ENCODE assay signal across 8 cellular contexts in genomic region chr6:151325075-151326050, GRCh38.
DNase-seq lines count a peak whose midpoint lies in the region; ATAC-seq and TF ChIP-seq lines count a peak whose summit lies in the region.

No MANE protein-coding gene starts in this region.

- no peaks in the 10 kb centered on the region for H3K27me3 ChIP-seq in SJSA1 (replicated peaks)
- H3K27me3 ChIP-seq in iPS-20b (ENCODE audit: insufficient read depth, low read length): peaks cover 14% of the 10 kb centered on the region

- no peaks in the 10 kb centered on the region for H3K9me3 ChIP-seq in SJSA1 (replicated peaks)
- H3K9me3 ChIP-seq in iPS-20b (ENCODE audit: insufficient read depth, low read depth, low read length): no peaks in the 10 kb centered on the region

- intact Hi-C loops in MCF 10A (cut with micrococcal nuclease): no loop called here

- ATAC-seq in GM19455 (IDR thresholded peaks at IDR 0.05; ENCODE audit: unreplicated experiment): no peak
- ATAC-seq in GM18858 (IDR thresholded peaks at IDR 0.05; ENCODE audit: unreplicated experiment): no peak

- H3K9me3 Mint-ChIP-seq in MCF 10A (ENCODE audit: unreplicated experiment): no peaks in the 10 kb centered on the region

- H3K27me3 Mint-ChIP-seq in MCF 10A (ENCODE audit: insufficient read depth, unreplicated experiment): no peaks in the 10 kb centered on the region

- no peak overlapping the region for H3K27ac Mint-ChIP-seq in MCF 10A (ENCODE audit: low read depth, unreplicated experiment)

- CTCF ChIA-PET in MCF 10A (lab: Yijun Ruan, JAX): interaction anchor here (0.5 to 8.0 kb wide), 47 partner anchors 9 to 1366 kb away, joined by 3 to 293 read pairs (median 5); no protein-coding TSS in a partner anchor

- POLR2A ChIA-PET in MCF 10A (lab: Yijun Ruan, JAX): interaction anchor here (0.5 to 2.6 kb wide), 16 partner anchors 9 to 435 kb away, joined by 3 to 27 read pairs (median 4); no protein-coding TSS in a partner anchor

- peaks cover 20% of the 10 kb centered on the region for H3K4me1 Mint-ChIP-seq in MCF 10A (ENCODE audit: insufficient read depth, unreplicated experiment)

- peak overlapping the region; percentile 66; the same call in 1 of the 2 replicates for H3K9ac ChIP-seq in iPS-20b (ENCODE audit: low read depth, low read length)

- peak overlapping the region; percentile 51 for H3K4me3 Mint-ChIP-seq in MCF 10A (ENCODE audit: unreplicated experiment)

- DNase-seq in activated effector memory CD4-positive, alpha-beta T cell treated with anti-CD3 and anti-CD28 coated beads, Interleukin-2, amount 50 U/mL, for 16 hours: peak; percentile 64
- no peak for DNase-seq in activated effector memory CD4-positive, alpha-beta T cell treated with Interleukin-2 at 50 U/mL for 16 hours
- DNase-seq in SJSA1 (ENCODE audit: low read depth in 1 of 2, low spot score in 2 of 2): peak; percentile 24 to 58
- DNase-seq in MCF 10A (ENCODE audit: unreplicated experiment): peak; percentile 60

- BruUV-seq in MCF 10A (replicated peaks; lab: Mats Ljungman, UMichigan): no TSS peak

- no peak for TF ChIP-seq CTCF in MCF 10A (IDR thresholded peaks at IDR 0.05; ENCODE audit: unreplicated experiment)

- H3K36me3 ChIP-seq in SJSA1: no peaks in the 10 kb centered on the region
- no peaks in the 10 kb centered on the region for H3K36me3 ChIP-seq in iPS-20b (ENCODE audit: insufficient read depth, low read depth, low read length)

- peak overlapping the region; percentile 32 for H3K4me3 ChIP-seq in SJSA1
- H3K4me3 ChIP-seq in iPS-20b (ENCODE audit: low read length): peak overlapping the region; percentile 76
- peak overlapping the region; percentile 23 to 46 (median 36) for H3K4me3 ChIP-seq in skin epidermis

- no peaks in the 10 kb centered on the region for H3K36me3 Mint-ChIP-seq in MCF 10A (ENCODE audit: insufficient read depth, unreplicated experiment)

- H3K4me1 ChIP-seq in SJSA1 (replicated peaks) (peaks cover 21% of the 10 kb centered on the region), iPS-20b (ENCODE audit: insufficient read depth, low read length) (peaks cover 12% of the 10 kb centered on the region; the same call in 1 of the 2 replicates)

- H3K27ac ChIP-seq in SJSA1 (no peak overlapping the region), iPS-20b (ENCODE audit: low read length) (no peak overlapping the region), skin epidermis (peak overlapping the region in 8 of 21 experiments; percentile 1 to 83 (median 40))
